Comparison of ENCODE assay signal across 9 cellular contexts in the genomic region with DNA sequence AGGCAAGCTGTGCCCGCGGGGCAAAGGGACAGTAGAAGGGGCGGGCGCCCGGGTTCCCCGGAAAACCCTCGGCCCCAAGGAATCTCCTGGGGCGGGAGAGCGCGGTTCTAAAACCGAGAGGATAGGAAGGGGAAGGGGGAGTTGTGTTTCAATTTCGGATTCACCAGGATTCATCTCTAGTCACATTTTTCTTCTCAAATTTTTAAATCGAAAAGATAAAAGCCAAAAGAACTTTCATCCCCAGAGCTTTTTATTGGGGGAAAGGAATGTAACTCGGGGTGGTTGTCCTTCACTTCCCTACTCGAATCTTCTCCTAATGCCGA. TPM values are rescaled to one million over a fixed set of nuclear protein-coding genes. Genes with fewer than 3 reads are reported as not detected.
DNase-seq lines count a peak whose midpoint lies in the region; ATAC-seq and TF ChIP-seq lines count a peak whose summit lies in the region.
"Had no signal": no experiment of that assay in that cellular context is flagged by ENCODE, and none has a peak within 500 bp of the region (broad histone marks: within the 10 kb centered on the region; RNA-seq: fewer than 3 reads in every experiment).

No MANE protein-coding gene starts in this region.

- CTCF ChIA-PET in activated naive CD4-positive, alpha-beta T cell treated with anti-CD3 and anti-CD28 coated beads for 36 hours (lab: Charles Lee): no interaction called here
- CTCF ChIA-PET in MCF 10A (lab: Yijun Ruan, JAX): interaction anchor here (0.9 to 1.2 kb wide), 3 partner anchors 17 to 524 kb away, joined by 3 to 4 read pairs (median 3); no protein-coding TSS in a partner anchor

- TF ChIP-seq POLR2A in transverse colon (IDR thresholded peaks at IDR 0.05): no peak

- ATAC-seq in activated naive CD4-positive, alpha-beta T cell treated with anti-CD3 and anti-CD28 coated beads, Interleukin-2, amount 50 U/mL, for 72 hours: no peak
- ATAC-seq in activated CD4-positive, CD25-positive, alpha-beta regulatory T cell treated with anti-CD3 and anti-CD28 coated beads, Interleukin-2, amount 50 U/mL, for 24 hours: no peak
- no peak for ATAC-seq in HG02981 (IDR thresholded peaks at IDR 0.05; ENCODE audit: unreplicated experiment)

- in situ Hi-C loops in transverse colon (cut with MboI; ENCODE audit: low pct_ligation_motif_present in 1 of 4, low pct_unique_long_range_greater_than_20kb in 1 of 4, low sequenced_read_pairs in 3 of 4): loop anchor here in 1 of 4 donors (25.0 kb wide), 1 partner anchor 382 kb away; no protein-coding TSS in a partner anchor

- intact Hi-C loops in activated naive CD4-positive, alpha-beta T cell treated with anti-CD3 and anti-CD28 coated beads for 36 hours (cut with micrococcal nuclease): no loop called here
- intact Hi-C loops in MCF 10A (cut with micrococcal nuclease): loop anchor here (10.0 kb wide), 1 partner anchor 220 kb away; no protein-coding TSS in a partner anchor
- intact Hi-C loops in transverse colon (cut with DNase I; ENCODE audit: low total_unique reads): loop anchor here (10.0 kb wide), 1 partner anchor 220 kb away; no protein-coding TSS in a partner anchor

- H3K18ac ChIP-seq in mesendoderm (ENCODE audit: low read length): peak overlapping the region; percentile 85

- no peaks in the 10 kb centered on the region for H3K9me3 Mint-ChIP-seq in activated naive CD4-positive, alpha-beta T cell treated with anti-CD3 and anti-CD28 coated beads for 36 hours
- H3K9me3 Mint-ChIP-seq in activated naive CD4-positive, alpha-beta T cell treated with anti-CD3 and anti-CD28 coated beads, Interleukin-2, amount 50 U/mL, for 72 hours: no peaks in the 10 kb centered on the region
- no peaks in the 10 kb centered on the region for H3K9me3 Mint-ChIP-seq in MCF 10A (ENCODE audit: unreplicated experiment)

- no peak overlapping the region for H4K8ac ChIP-seq in mesendoderm (ENCODE audit: low read depth, low read length)

- no peak overlapping the region for H2AK5ac ChIP-seq in mesendoderm (ENCODE audit: low read length)

- DNase-seq in activated naive CD4-positive, alpha-beta T cell treated with anti-CD3 and anti-CD28 coated beads for 36 hours: no peak
- no peak for DNase-seq in activated naive CD4-positive, alpha-beta T cell treated with anti-CD3 and anti-CD28 coated beads, Interleukin-2, amount 50 U/mL, for 72 hours (ENCODE audit: low spot score in 2 of 2)
- DNase-seq in MCF 10A (ENCODE audit: unreplicated experiment): no peak
- no peak for DNase-seq in mesendoderm
- no peak for DNase-seq in transverse colon
- no peak for DNase-seq in SIG-M5 (lab: John Stamatoyannopoulos, UW)
- DNase-seq: COR-L47 had no signal

- H2BK5ac ChIP-seq in mesendoderm (ENCODE audit: low read length): no peak overlapping the region

- H3K79me2 ChIP-seq in mesendoderm (ENCODE audit: control insufficient read depth, insufficient read depth, low read length): peaks cover 16% of the 10 kb centered on the region

- H3K4me1 ChIP-seq in mesendoderm (ENCODE audit: control insufficient read depth, low read depth, low read length): peaks cover 6% of the 10 kb centered on the region
- peaks cover 4 to 43% (median 34%) of the 10 kb centered on the region in 4 donors for H3K4me1 ChIP-seq in transverse colon

- no peak overlapping the region for H3K27ac Mint-ChIP-seq in activated naive CD4-positive, alpha-beta T cell treated with anti-CD3 and anti-CD28 coated beads for 36 hours
- H3K27ac Mint-ChIP-seq in activated naive CD4-positive, alpha-beta T cell treated with anti-CD3 and anti-CD28 coated beads, Interleukin-2, amount 50 U/mL, for 72 hours: no peak overlapping the region
- no peak overlapping the region for H3K27ac Mint-ChIP-seq in MCF 10A (ENCODE audit: low read depth, unreplicated experiment)

- H3K4me1 Mint-ChIP-seq in activated naive CD4-positive, alpha-beta T cell treated with anti-CD3 and anti-CD28 coated beads for 36 hours (ENCODE audit: low read depth): peaks cover 35% of the 10 kb centered on the region
- H3K4me1 Mint-ChIP-seq in MCF 10A (ENCODE audit: insufficient read depth, unreplicated experiment): peaks cover 8% of the 10 kb centered on the region

- H3K9me3 ChIP-seq in transverse colon: no peaks in the 10 kb centered on the region

- TF ChIP-seq EP300 in transverse colon (IDR thresholded peaks at IDR 0.05; ENCODE audit: low read depth): no peak

- no CpG with 5 or more reads among the region's 16 CpGs for WGBS in mesendoderm (ENCODE audit: extremely low coverage, insufficient coverage, low lambda C conversion rate)
- 3 to 8% methylated on average over 4 to 16 of the region's 16 CpGs for WGBS in transverse colon (ENCODE audit: low coverage in 1 of 2), 2 donors

- no peaks in the 10 kb centered on the region for H3K36me3 Mint-ChIP-seq in activated naive CD4-positive, alpha-beta T cell treated with anti-CD3 and anti-CD28 coated beads for 36 hours (ENCODE audit: low read depth)
- H3K36me3 Mint-ChIP-seq in activated naive CD4-positive, alpha-beta T cell treated with anti-CD3 and anti-CD28 coated beads, Interleukin-2, amount 50 U/mL, for 72 hours: peaks cover 0 to 6% of the 10 kb centered on the region in 2 donors
- no peaks in the 10 kb centered on the region for H3K36me3 Mint-ChIP-seq in MCF 10A (ENCODE audit: insufficient read depth, unreplicated experiment)

- H3K4ac ChIP-seq in mesendoderm (ENCODE audit: low read depth, low read length): no peak overlapping the region

- peak overlapping the region; percentile 71 for H3K4me3 Mint-ChIP-seq in activated naive CD4-positive, alpha-beta T cell treated with anti-CD3 and anti-CD28 coated beads for 36 hours
- H3K4me3 Mint-ChIP-seq in MCF 10A (ENCODE audit: unreplicated experiment): peak overlapping the region; percentile 81

- peak overlapping the region; percentile 91 for H3K4me3 ChIP-seq in mesendoderm (ENCODE audit: low read length)
- H3K4me3 ChIP-seq in transverse colon: peak overlapping the region in 3 of 4 donors; percentile 54 to 59 (median 55)

- H2BK120ac ChIP-seq in mesendoderm (ENCODE audit: low read depth, low read length): peak overlapping the region; percentile 56

- H3K27me3 ChIP-seq in mesendoderm (ENCODE audit: insufficient read depth, low read length, poor library complexity) (no peaks in the 10 kb centered on the region), transverse colon (peaks cover 42% of the 10 kb centered on the region)

- H3K79me1 ChIP-seq in mesendoderm (ENCODE audit: low read length): no peaks in the 10 kb centered on the region

- H3K27me3 Mint-ChIP-seq in activated naive CD4-positive, alpha-beta T cell treated with anti-CD3 and anti-CD28 coated beads for 36 hours (ENCODE audit: low read depth): peaks cover 65% of the 10 kb centered on the region
- H3K27me3 Mint-ChIP-seq in MCF 10A (ENCODE audit: insufficient read depth, unreplicated experiment): no peaks in the 10 kb centered on the region

- H3K56ac ChIP-seq in mesendoderm (ENCODE audit: low read length): peak overlapping the region; percentile 96

- peaks cover 2% of the 10 kb centered on the region for H3K36me3 ChIP-seq in mesendoderm (ENCODE audit: control insufficient read depth, insufficient read depth, low read length)
- H3K36me3 ChIP-seq in transverse colon: no peaks in the 10 kb centered on the region

- peak overlapping the region; percentile 57 for H3K27ac ChIP-seq in mesendoderm (ENCODE audit: low read depth, low read length)
- H3K27ac ChIP-seq in transverse colon: peak overlapping the region; percentile 80 to 89 (median 83)

- TF ChIP-seq CTCF in MCF 10A (IDR thresholded peaks at IDR 0.05; ENCODE audit: unreplicated experiment) (no peak), transverse colon (IDR thresholded peaks at IDR 0.05) (no peak)

- no peak overlapping the region for H2BK15ac ChIP-seq in mesendoderm (replicated peaks; ENCODE audit: low read depth)

- no TSS peak for BruUV-seq in MCF 10A (replicated peaks; lab: Mats Ljungman, UMichigan)

- H3K4me2 ChIP-seq in mesendoderm (ENCODE audit: low read length): peak overlapping the region; percentile 90

- no peak overlapping the region for H3K23ac ChIP-seq in mesendoderm (ENCODE audit: low read length)

- no peak overlapping the region for H4K5ac ChIP-seq in mesendoderm (ENCODE audit: low read length)

- POLR2A ChIA-PET in MCF 10A (lab: Yijun Ruan, JAX): no interaction called here

- H3K9ac ChIP-seq in mesendoderm (ENCODE audit: low read length): peak overlapping the region; percentile 90

RNA-seq across cellular contexts. Expression of gene BMP4, which starts 1.4 kb away (rescaled TPM):
- total RNA-seq in activated naive CD4-positive, alpha-beta T cell treated with anti-CD3 and anti-CD28 coated beads for 36 hours: not detected
- not detected for total RNA-seq in activated naive CD4-positive, alpha-beta T cell treated with anti-CD3 and anti-CD28 coated beads, Interleukin-2, amount 50 U/mL, for 72 hours
- total RNA-seq in MCF 10A (2022) (0.28 and 0.54 TPM in 2 replicates), transverse colon (10 to 100 TPM in 3 of 4 donors, 1 to 10 TPM in 1; 7.2 to 56.5 (median 12.4) TPM)
- polyA plus RNA-seq in mesendoderm (2013, experiment 1 of 2): 7.8 TPM
- 8.5 TPM for polyA plus RNA-seq in mesendoderm (2013, experiment 2 of 2)
